Comparison of ENCODE assay signal across 9 cellular contexts in genomic region chr9:85743290-85744128, GRCh38. TPM values are rescaled to one million over a fixed set of nuclear protein-coding genes. Genes with fewer than 3 reads are reported as not detected.
DNase-seq lines count a peak whose midpoint lies in the region; ATAC-seq and TF ChIP-seq lines count a peak whose summit lies in the region.
"Had no signal": no experiment of that assay in that cellular context is flagged by ENCODE, and none has a peak within 500 bp of the region (broad histone marks: within the 10 kb centered on the region; RNA-seq: fewer than 3 reads in every experiment).

No MANE protein-coding gene starts in this region.

- H3K9ac ChIP-seq in mesenchymal stem cell (ENCODE audit: low read length): peak overlapping the region; percentile 94

- H2BK120ac ChIP-seq in mesenchymal stem cell (ENCODE audit: low read depth, low read length): no peak overlapping the region

- H4K91ac ChIP-seq in mesenchymal stem cell (ENCODE audit: low read length): no peak overlapping the region

- H3K9me3 Mint-ChIP-seq in activated naive CD8-positive, alpha-beta T cell treated with anti-CD3 and anti-CD28 coated beads, Interleukin-2, amount 10 ng/mL, durations not matched to agents 7 days and 5 days: no peaks in the 10 kb centered on the region

- peaks cover 2% of the 10 kb centered on the region for H3K27me3 Mint-ChIP-seq in activated naive CD8-positive, alpha-beta T cell treated with anti-CD3 and anti-CD28 coated beads, Interleukin-2, amount 10 ng/mL, durations not matched to agents 7 days and 5 days

- ATAC-seq in activated naive CD8-positive, alpha-beta T cell treated with anti-CD3 and anti-CD28 coated beads, Interleukin-2, amount 10 ng/mL, durations not matched to agents 7 days and 5 days (ENCODE audit: low read depth): no peak
- no peak for ATAC-seq in HG03378 (IDR thresholded peaks at IDR 0.05; ENCODE audit: unreplicated experiment)
- ATAC-seq in GM19452 (IDR thresholded peaks at IDR 0.05; ENCODE audit: unreplicated experiment): no peak
- ATAC-seq: psoas muscle had no signal

- H4K8ac ChIP-seq in mesenchymal stem cell (ENCODE audit: low read length): no peak overlapping the region

- H2BK12ac ChIP-seq in mesenchymal stem cell (ENCODE audit: low read length in 2 of 2): no peak overlapping the region

- H3K36me3 Mint-ChIP-seq in activated naive CD8-positive, alpha-beta T cell treated with anti-CD3 and anti-CD28 coated beads, Interleukin-2, amount 10 ng/mL, durations not matched to agents 7 days and 5 days: no peaks in the 10 kb centered on the region

- no peak overlapping the region for H2AK5ac ChIP-seq in mesenchymal stem cell (ENCODE audit: low read length, severe bottlenecking)

- H3K18ac ChIP-seq in mesenchymal stem cell (ENCODE audit: low read depth in 1 of 2, low read length in 2 of 2): no peak overlapping the region

- peaks cover 10% of the 10 kb centered on the region for H3K79me1 ChIP-seq in mesenchymal stem cell (replicated peaks; ENCODE audit: low read length, poor library complexity, severe bottlenecking)

- no peak overlapping the region for H2AFZ ChIP-seq in mesenchymal stem cell (ENCODE audit: low read depth, low read length)

- CTCF ChIA-PET in GM10248 (lab: Yijun Ruan, JAX): interaction anchor here (0.8 to 2.1 kb wide), 3 partner anchors 45 to 63 kb away, joined by 3 to 4 read pairs (median 3); no protein-coding TSS in a partner anchor

- peaks cover 5% of the 10 kb centered on the region for H3K4me1 ChIP-seq in mesenchymal stem cell (ENCODE audit: control insufficient read depth, insufficient read depth, low read depth, low read length)

- peak; percentile 38 for DNase-seq in ELF-1 (ENCODE audit: low read depth, low spot score)
- peak; percentile 80 for DNase-seq in MG63
- DNase-seq in activated naive CD8-positive, alpha-beta T cell treated with anti-CD3 and anti-CD28 coated beads, Interleukin-2, amount 10 ng/mL, durations not matched to agents 7 days and 5 days: no peak
- DNase-seq in mesenchymal stem cell: peak; percentile 93
- DNase-seq in GM10248 (ENCODE audit: extremely low spot score): no peak
- no peak for DNase-seq in ureter (ENCODE audit: low spot score)

- peaks cover 25% of the 10 kb centered on the region for H3K4me1 Mint-ChIP-seq in activated naive CD8-positive, alpha-beta T cell treated with anti-CD3 and anti-CD28 coated beads, Interleukin-2, amount 10 ng/mL, durations not matched to agents 7 days and 5 days

- H2BK15ac ChIP-seq in mesenchymal stem cell (ENCODE audit: low read depth, poor library complexity, severe bottlenecking): no peak overlapping the region

- H3K27ac ChIP-seq in mesenchymal stem cell (ENCODE audit: low read length, poor library complexity, severe bottlenecking): no peak overlapping the region
- H3K27ac ChIP-seq: psoas muscle had no signal

- H3K4ac ChIP-seq in mesenchymal stem cell (ENCODE audit: low read depth in 1 of 2, low read length in 2 of 2): no peak overlapping the region

- no peaks in the 10 kb centered on the region for H3K9me3 ChIP-seq in MG63
- no peaks in the 10 kb centered on the region for H3K9me3 ChIP-seq in mesenchymal stem cell (ENCODE audit: control insufficient read depth, low read length)
- H3K9me3 ChIP-seq: psoas muscle had no signal

- POLR2A ChIA-PET in activated naive CD8-positive, alpha-beta T cell treated with anti-CD3 and anti-CD28 coated beads, Interleukin-2, amount 10 ng/mL, durations not matched to agents 7 days and 5 days (lab: Charles Lee): no interaction called here
- POLR2A ChIA-PET in GM10248 (lab: Yijun Ruan, JAX): no interaction called here

- peak overlapping the region; percentile 70 for H3K4me3 Mint-ChIP-seq in activated naive CD8-positive, alpha-beta T cell treated with anti-CD3 and anti-CD28 coated beads, Interleukin-2, amount 10 ng/mL, durations not matched to agents 7 days and 5 days

- no peak overlapping the region for H3K14ac ChIP-seq in mesenchymal stem cell (ENCODE audit: low read length in 2 of 2)

- no peak for TF ChIP-seq CTCF in GM10248 (IDR thresholded peaks at IDR 0.05; ENCODE audit: control extremely low read depth, extremely low read depth, low read depth, missing control alignments)

- H3K36me3 ChIP-seq in MG63: no peaks in the 10 kb centered on the region
- H3K36me3 ChIP-seq in mesenchymal stem cell (ENCODE audit: control insufficient read depth in 1 of 2, insufficient read depth in 2 of 2, low read depth in 1 of 2, low read length in 2 of 2): no peaks in the 10 kb centered on the region

- 31% methylated on average over 14 of the region's 14 CpGs for WGBS in mesenchymal stem cell

- H3K27ac Mint-ChIP-seq in activated naive CD8-positive, alpha-beta T cell treated with anti-CD3 and anti-CD28 coated beads, Interleukin-2, amount 10 ng/mL, durations not matched to agents 7 days and 5 days: peak overlapping the region; percentile 88

- no peak overlapping the region for H2BK5ac ChIP-seq in mesenchymal stem cell (ENCODE audit: low read depth, low read length, poor library complexity, severe bottlenecking)

- peak overlapping the region; percentile 44 for H3K4me2 ChIP-seq in mesenchymal stem cell (ENCODE audit: low read length, poor library complexity, severe bottlenecking)

- H3K4me3 ChIP-seq in MG63 (peak overlapping the region; percentile 97), mesenchymal stem cell (ENCODE audit: insufficient read depth in 1 of 2, low read depth in 1 of 2, low read length in 2 of 2) (peak overlapping the region in 1 of 2 experiments; percentile 87)

- H3K23ac ChIP-seq in mesenchymal stem cell (ENCODE audit: low read length in 2 of 2): no peak overlapping the region

- H3K27me3 ChIP-seq in MG63: no peaks in the 10 kb centered on the region; the same call in 1 of the 2 replicates
- H3K27me3 ChIP-seq in mesenchymal stem cell (ENCODE audit: control insufficient read depth in 1 of 2, insufficient read depth in 1 of 2, low read length in 2 of 2): peaks cover 4 to 35% of the 10 kb centered on the region in 2 experiments

RNA-seq across cellular contexts. Expression of gene AGTPBP1, which starts 1.8 kb away (rescaled TPM):
- total RNA-seq in MG63 (2014; rRNA removed; shearing (Covaris generic); ENCODE audit: low replicate concordance): 13.0 and 22.5 TPM in 2 replicates
- total RNA-seq in activated naive CD8-positive, alpha-beta T cell treated with anti-CD3 and anti-CD28 coated beads, Interleukin-2, amount 10 ng/mL, durations not matched to agents 7 days and 5 days: 10 to 100 TPM; 42.6 to 46.7 TPM
- 6.8 TPM for polyA plus RNA-seq in mesenchymal stem cell (2013, experiment 1 of 2)
- polyA plus RNA-seq in mesenchymal stem cell (2013, experiment 2 of 2): 7.1 TPM
- total RNA-seq in ureter: 18.1 TPM

Comparison
In these comparisons a context has a peak if more than half of its experiments do, and no peak if none do; other contexts are left out.
1. DNase-seq: peak in ELF-1 (single experiment), MG63 (single experiment) and mesenchymal stem cell (single experiment); none in activated naive CD8-positive, alpha-beta T cell treated with anti-CD3 and anti-CD28 coated beads, Interleukin-2, amount 10 ng/mL, durations not matched to agents 7 days and 5 days (single experiment), GM10248 (single experiment) and ureter (single experiment).